10 cellular contexts compared by ENCODE assay signal in the genomic region with DNA sequence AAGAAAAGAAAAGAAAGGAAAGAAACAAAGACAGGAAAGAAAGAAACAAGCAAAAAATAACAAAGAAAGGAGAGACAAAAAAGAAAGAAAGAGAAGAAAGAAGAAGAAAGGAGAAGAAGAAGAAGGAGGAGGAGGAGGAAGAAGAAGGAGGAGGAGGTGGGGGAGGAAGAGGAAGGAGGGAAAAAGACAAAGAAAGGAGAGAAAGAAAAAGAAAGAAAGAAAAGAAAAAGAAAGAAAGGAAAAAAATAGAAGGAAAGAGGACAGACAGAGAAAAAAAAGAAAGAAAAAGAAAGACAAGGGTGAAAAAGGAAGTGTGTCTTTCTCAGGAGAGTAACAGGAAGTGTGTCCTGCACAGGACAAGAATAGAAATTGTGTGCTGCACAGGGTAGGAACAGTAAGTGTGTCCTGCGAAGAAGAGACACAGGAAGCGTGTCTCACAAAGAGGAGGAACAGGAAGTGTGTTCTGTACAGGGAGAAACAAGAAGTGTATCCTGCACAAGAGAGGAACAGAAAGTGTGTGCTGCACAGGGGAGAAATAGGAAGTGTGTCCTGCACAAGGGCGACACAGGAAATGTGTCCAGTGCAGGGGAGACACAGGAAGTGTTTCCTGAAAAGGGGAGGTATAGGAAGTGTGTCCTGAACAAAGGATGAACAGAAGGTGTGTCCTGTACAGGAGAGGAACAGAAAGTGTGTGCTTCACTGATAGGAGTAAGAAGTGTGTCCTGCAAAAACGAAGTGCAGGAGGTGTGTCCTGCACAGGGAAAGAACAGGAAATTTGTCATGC.
DNase-seq lines count a peak whose midpoint lies in the region; ATAC-seq and TF ChIP-seq lines count a peak whose summit lies in the region.
"Had no signal": no experiment of that assay in that cellular context is flagged by ENCODE, and none has a peak within 500 bp of the region (broad histone marks: within the 10 kb centered on the region; RNA-seq: fewer than 3 reads in every experiment).

No MANE protein-coding gene starts in this region.

- H3K27ac ChIP-seq in DND-41 (ENCODE audit: low read length) (peak overlapping the region; percentile 11; the same call in 1 of the 2 replicates), PC-3 (ENCODE audit: low read length) (no peak overlapping the region), hepatocyte (no peak overlapping the region)
- H3K27ac ChIP-seq: thoracic aorta had no signal

- H3K9ac ChIP-seq in DND-41 (ENCODE audit: low read depth, low read length) (no peak overlapping the region), PC-3 (ENCODE audit: low read length) (no peak overlapping the region)

- POLR2A ChIA-PET in PC-3 (lab: Charles Lee; ENCODE audit: unreplicated experiment) = no interaction called here

- no peak overlapping the region for H3K27ac Mint-ChIP-seq in type B pancreatic cell

- H3K9me3 ChIP-seq in DND-41 (ENCODE audit: insufficient read depth, low read length, severe bottlenecking) (peaks cover 14% of the 10 kb centered on the region), PC-3 (ENCODE audit: low read length) (no peaks in the 10 kb centered on the region; the same call in 1 of the 2 replicates), hepatocyte (ENCODE audit: low read depth) (no peaks in the 10 kb centered on the region)
- H3K9me3 ChIP-seq: thoracic aorta had no signal

- peaks cover 22% of the 10 kb centered on the region for H3K9me3 Mint-ChIP-seq in type B pancreatic cell

- H3K9me2 ChIP-seq in PC-3 (replicated peaks; ENCODE audit: low read length) (no peaks in the 10 kb centered on the region), hepatocyte (replicated peaks; ENCODE audit: insufficient read depth) (no peaks in the 10 kb centered on the region)

- H3K4me1 Mint-ChIP-seq in type B pancreatic cell (ENCODE audit: unreplicated experiment) = peaks cover 29% of the 10 kb centered on the region

- H4K20me1 ChIP-seq in DND-41 (ENCODE audit: insufficient read depth, low read length) = no peaks in the 10 kb centered on the region
- H4K20me1 ChIP-seq in PC-3 (ENCODE audit: low read length) = no peaks in the 10 kb centered on the region
- H4K20me1 ChIP-seq in hepatocyte (ENCODE audit: insufficient read depth, poor library complexity, severe bottlenecking) = no peaks in the 10 kb centered on the region

- H3K4me3 ChIP-seq in DND-41 (ENCODE audit: low read depth in 1 of 2, low read length in 2 of 2) = peak overlapping the region in 1 of 2 experiments; percentile 42; a peak in 1 of 4 replicates
- H3K4me3 ChIP-seq in PC-3 (ENCODE audit: low read length) = no peak overlapping the region
- H3K4me3 ChIP-seq in hepatocyte = no peak overlapping the region
- H3K4me3 ChIP-seq: thoracic aorta had no signal

- H2AFZ ChIP-seq in DND-41 (ENCODE audit: low read depth, low read length) (peak overlapping the region; percentile 83), PC-3 (ENCODE audit: low read length) (0 out of 2 replicates have a peak overlapping the region, but pooled peaks have one; percentile 22), hepatocyte (peak overlapping the region; percentile 35)

- WGBS in hepatocyte (ENCODE audit: low lambda C conversion rate, missing lambda C conversion rate) = 96% methylated on average over 4 of the region's 4 CpGs

- H3K79me2 ChIP-seq in DND-41 (ENCODE audit: insufficient read depth, low read length) (no peaks in the 10 kb centered on the region), PC-3 (ENCODE audit: low read length) (no peaks in the 10 kb centered on the region), hepatocyte (no peaks in the 10 kb centered on the region)

- H3F3A ChIP-seq in PC-3 (ENCODE audit: low read length, unreplicated experiment) = no peaks in the 10 kb centered on the region

- ATAC-seq in DND-41 (ENCODE audit: insufficient read depth, low read depth) (peak; percentile 64), GM21786 (IDR thresholded peaks at IDR 0.05; ENCODE audit: unreplicated experiment) (peak; percentile 46), PC-3 (no peak)

- peaks cover 29% of the 10 kb centered on the region for H3K27me3 Mint-ChIP-seq in type B pancreatic cell

- TF ChIP-seq CTCF in DND-41 (IDR thresholded peaks at IDR 0.05; ENCODE audit: borderline replicate concordance, extremely low read depth, low read length, poor library complexity, severe bottlenecking) (no peak), PC-3 (conservative IDR thresholded peaks at IDR 0.05; ENCODE audit: low read depth, low read length) (no peak), hepatocyte (IDR thresholded peaks at IDR 0.05; ENCODE audit: poor library complexity) (no peak), type B pancreatic cell (conservative IDR thresholded peaks at IDR 0.05) (no peak)

- no peak overlapping the region for H3K4me2 ChIP-seq in DND-41 (ENCODE audit: insufficient read depth, low read length)
- no peak overlapping the region for H3K4me2 ChIP-seq in PC-3 (ENCODE audit: low read length)
- H3K4me2 ChIP-seq in hepatocyte = no peak overlapping the region

- H3K4me1 ChIP-seq in DND-41 (ENCODE audit: insufficient read depth, low read length) = peaks cover 16% of the 10 kb centered on the region
- no peaks in the 10 kb centered on the region for H3K4me1 ChIP-seq in PC-3 (ENCODE audit: insufficient read depth, low read length)
- H3K4me1 ChIP-seq in hepatocyte (ENCODE audit: insufficient read depth) = no peaks in the 10 kb centered on the region

- DNase-seq in DND-41 = peak; percentile 27
- no peak for DNase-seq in PC-3
- DNase-seq in hepatocyte (ENCODE audit: low spot score) = no peak
- no peak for DNase-seq in NCI-H82 (lab: John Stamatoyannopoulos, UW)
- DNase-seq in NCI-H510A (lab: John Stamatoyannopoulos, UW) = no peak
- no peak for DNase-seq in SHP77 treated with DMSO at 0.1 percent for 48 hours (lab: John Stamatoyannopoulos, UW)
- no peak for DNase-seq in type B pancreatic cell (ENCODE audit: extremely low spot score, unreplicated experiment)
- DNase-seq: NCI-H2107 had no signal

- no peaks in the 10 kb centered on the region for H3K27me3 ChIP-seq in DND-41 (ENCODE audit: insufficient read depth, low read length, poor library complexity)
- no peaks in the 10 kb centered on the region for H3K27me3 ChIP-seq in PC-3 (ENCODE audit: low read length)
- H3K27me3 ChIP-seq in hepatocyte = no peaks in the 10 kb centered on the region

- no peak overlapping the region for H3K4me3 Mint-ChIP-seq in type B pancreatic cell

- BruUV-seq in PC-3 (replicated peaks; lab: Mats Ljungman, UMichigan) = no TSS peak

- intact Hi-C loops in PC-3 (cut with micrococcal nuclease) = no loop called here

- H3K36me3 ChIP-seq in DND-41 (ENCODE audit: insufficient read depth, low read length) (no peaks in the 10 kb centered on the region), PC-3 (ENCODE audit: low read depth, low read length) (no peaks in the 10 kb centered on the region), hepatocyte (replicated peaks; ENCODE audit: insufficient read depth, low read depth) (no peaks in the 10 kb centered on the region)
- H3K36me3 ChIP-seq: thoracic aorta had no signal

- peaks cover 8% of the 10 kb centered on the region for H3K36me3 Mint-ChIP-seq in type B pancreatic cell

- CTCF ChIA-PET in PC-3 (lab: Charles Lee) = no interaction called here

Comparison
In these comparisons a context has a peak if more than half of its experiments do, and no peak if none do; other contexts are left out.
1. H2AFZ ChIP-seq: peak in every context shown above with its lines; median percentile 83 in DND-41; 35 in hepatocyte; 22 in PC-3.